1 cellular context compared by ENCODE assay signal in the genomic region with DNA sequence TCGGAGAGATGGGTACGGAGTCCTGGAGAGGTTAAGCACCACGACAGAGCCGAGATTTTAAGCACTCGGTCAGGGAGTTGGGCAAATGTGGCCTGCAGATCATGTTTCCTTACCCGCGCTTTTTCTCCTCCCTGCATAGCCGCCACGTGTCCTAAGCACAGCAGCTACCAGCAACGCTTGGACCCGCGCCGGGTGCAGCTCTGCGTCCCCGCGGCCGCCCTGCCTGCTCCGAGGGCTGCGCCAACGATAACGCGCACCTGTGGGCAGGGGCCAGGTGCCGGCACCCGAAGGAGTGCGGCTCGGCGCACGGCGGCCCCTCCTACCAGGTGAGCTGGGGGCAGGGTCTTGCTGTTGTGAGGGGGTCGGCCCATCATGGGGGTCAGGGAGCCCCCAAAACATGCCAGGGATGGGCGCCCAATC.
TF ChIP-seq lines count a peak whose summit lies in the region.

No MANE protein-coding gene starts in this region.

TF ChIP-seq in IMR-90, 13 proteins besides CTCF, POLR2A, EP300 and RAD21:
- TF ChIP-seq, protein P1, sequence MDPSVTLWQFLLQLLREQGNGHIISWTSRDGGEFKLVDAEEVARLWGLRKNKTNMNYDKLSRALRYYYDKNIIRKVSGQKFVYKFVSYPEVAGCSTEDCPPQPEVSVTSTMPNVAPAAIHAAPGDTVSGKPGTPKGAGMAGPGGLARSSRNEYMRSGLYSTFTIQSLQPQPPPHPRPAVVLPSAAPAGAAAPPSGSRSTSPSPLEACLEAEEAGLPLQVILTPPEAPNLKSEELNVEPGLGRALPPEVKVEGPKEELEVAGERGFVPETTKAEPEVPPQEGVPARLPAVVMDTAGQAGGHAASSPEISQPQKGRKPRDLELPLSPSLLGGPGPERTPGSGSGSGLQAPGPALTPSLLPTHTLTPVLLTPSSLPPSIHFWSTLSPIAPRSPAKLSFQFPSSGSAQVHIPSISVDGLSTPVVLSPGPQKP (IDR thresholded peaks at IDR 0.05; ENCODE audit: borderline replicate concordance, low read depth, low read length), result no peak
- TF ChIP-seq RCOR1 (IDR thresholded peaks at IDR 0.05; ENCODE audit: insufficient replicate concordance, low read length), result no peak
- TF ChIP-seq MAZ (IDR thresholded peaks at IDR 0.05; ENCODE audit: borderline replicate concordance, low read depth, low read length), result no peak
- TF ChIP-seq NFE2L2 (IDR thresholded peaks at IDR 0.05; ENCODE audit: low read depth, low read length), result no peak
- TF ChIP-seq RFX5 (IDR thresholded peaks at IDR 0.05; ENCODE audit: low read depth, low read length), result no peak
- TF ChIP-seq CEBPB (IDR thresholded peaks at IDR 0.05; ENCODE audit: low read depth, low read length), result no peak
- TF ChIP-seq BHLHE40 (IDR thresholded peaks at IDR 0.05; ENCODE audit: low read depth, low read length), result no peak
- TF ChIP-seq, protein P2, sequence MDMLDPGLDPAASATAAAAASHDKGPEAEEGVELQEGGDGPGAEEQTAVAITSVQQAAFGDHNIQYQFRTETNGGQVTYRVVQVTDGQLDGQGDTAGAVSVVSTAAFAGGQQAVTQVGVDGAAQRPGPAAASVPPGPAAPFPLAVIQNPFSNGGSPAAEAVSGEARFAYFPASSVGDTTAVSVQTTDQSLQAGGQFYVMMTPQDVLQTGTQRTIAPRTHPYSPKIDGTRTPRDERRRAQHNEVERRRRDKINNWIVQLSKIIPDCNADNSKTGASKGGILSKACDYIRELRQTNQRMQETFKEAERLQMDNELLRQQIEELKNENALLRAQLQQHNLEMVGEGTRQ (IDR thresholded peaks at IDR 0.05; ENCODE audit: low read depth, low read length), result no peak
- TF ChIP-seq SMC3 (IDR thresholded peaks at IDR 0.05; ENCODE audit: low read depth, low read length), result no peak
- no peak for TF ChIP-seq FOS (IDR thresholded peaks at IDR 0.05; ENCODE audit: low read depth, low read length)
- no peak for TF ChIP-seq CHD1 (IDR thresholded peaks at IDR 0.05; ENCODE audit: low read depth, low read length)
- no peak for TF ChIP-seq MXI1 (IDR thresholded peaks at IDR 0.05; ENCODE audit: borderline replicate concordance, low read depth, low read length)
- no peak for TF ChIP-seq MAFK (IDR thresholded peaks at IDR 0.05; ENCODE audit: low read depth, low read length)
